In genomic region chr14:77316872-77317271, GRCh38 we compare ENCODE assay signal across 15 cellular contexts. TPM values are rescaled to one million over a fixed set of nuclear protein-coding genes. Genes with fewer than 3 reads are reported as not detected.
A peak's percentile ranks its signal among the peaks of the same experiment; 100 is the strongest.
DNase-seq lines count a peak whose midpoint lies in the region; ATAC-seq and TF ChIP-seq lines count a peak whose summit lies in the region.
"Had no signal": no experiment of that assay in that cellular context is flagged by ENCODE, and none has a peak within 500 bp of the region (broad histone marks: within the 10 kb centered on the region; RNA-seq: fewer than 3 reads in every experiment).

No MANE protein-coding gene starts in this region.

- H3K4me3 ChIP-seq in dorsolateral prefrontal cortex, result no peak overlapping the region
- no peak overlapping the region for H3K4me3 ChIP-seq in psoas muscle
- H3K4me3 ChIP-seq: upper lobe of right lung had no signal

- peak overlapping the region; percentile 82 to 100 (median 98) for H3K27ac ChIP-seq in dorsolateral prefrontal cortex
- H3K27ac ChIP-seq in psoas muscle, result peak overlapping the region; percentile 85
- H3K27ac ChIP-seq: upper lobe of right lung had no signal

- ATAC-seq in psoas muscle, result peak in 1 of 4 donors; percentile 7
- ATAC-seq: upper lobe of right lung had no signal

- WGBS in psoas muscle, 3 donors, result 18 to 43% (median 23%) methylated on average over 5 of the region's 5 CpGs

- H3K9me3 ChIP-seq in psoas muscle, result no peaks in the 10 kb centered on the region
- H3K9me3 ChIP-seq: upper lobe of right lung had no signal

- peaks cover 79% of the 10 kb centered on the region for H3K4me1 ChIP-seq in psoas muscle

- TF ChIP-seq CTCF in dorsolateral prefrontal cortex (IDR thresholded peaks at IDR 0.05 in 54 of 56, conservative IDR thresholded peaks at IDR 0.05 in 2 of 56; ENCODE audit: low read depth in 1 of 56, partially characterized antibody in 56 of 56) (no peak), psoas muscle (IDR thresholded peaks at IDR 0.05) (no peak)

- DNase-seq in DMS79 (lab: John Stamatoyannopoulos, UW), result peak; percentile 82
- peak; percentile 61 for DNase-seq in NCI-H2196 treated with DMSO at 0.1 percent for 48 hours (lab: John Stamatoyannopoulos, UW; ENCODE audit: unreplicated experiment)
- DNase-seq in dorsolateral prefrontal cortex, result no peak
- peak; percentile 34 to 65 for DNase-seq in psoas muscle
- no peak for DNase-seq in RKO (ENCODE audit: low spot score)
- DNase-seq in NCI-H1930 (lab: John Stamatoyannopoulos, UW), result no peak
- no peak for DNase-seq in COLO829 (ENCODE audit: low spot score)
- no peak for DNase-seq in NCI-H226
- DNase-seq: activated B cell treated with CpG ODN at 0.5 μM for 24 hours; activated T-cell treated with anti-CD3 and anti-CD28 coated beads, Interleukin-2, amount 50 U/mL, for 24 hours; midbrain; NCI-H1417 treated with DMSO at 0.1 percent for 48 hours; upper lobe of right lung had no signal

- no peaks in the 10 kb centered on the region for H3K36me3 ChIP-seq in psoas muscle (ENCODE audit: insufficient read depth in 1 of 2, low read depth in 1 of 2)
- H3K36me3 ChIP-seq: upper lobe of right lung had no signal

- H3K27me3 ChIP-seq in dorsolateral prefrontal cortex, result no peaks in the 10 kb centered on the region
- H3K27me3 ChIP-seq in psoas muscle (ENCODE audit: insufficient read depth in 3 of 3, low read length in 2 of 3), result no peaks in the 10 kb centered on the region
- H3K27me3 ChIP-seq: upper lobe of right lung had no signal

- intact Hi-C loops in dorsolateral prefrontal cortex (cut with DNase I), result loop anchor here (1.0 to 5.0 kb wide), 4 partner anchors 11 to 165 kb away; no protein-coding TSS in a partner anchor
- intact Hi-C loops in psoas muscle (cut with DNase I), result loop anchor here (1.0 to 10.0 kb wide), 4 partner anchors 16 to 442 kb away; no protein-coding TSS in a partner anchor

RNA-seq across cellular contexts. Expression of gene POMT2, which starts 3.8 kb away (rescaled TPM):
- 10 to 100 TPM; 25.0 to 76.5 (median 44.0) TPM for total RNA-seq in dorsolateral prefrontal cortex
- total RNA-seq in psoas muscle, result 10 to 100 TPM; 29.2 to 57.5 (median 36.7) TPM
- polyA plus RNA-seq in psoas muscle, result 10 to 100 TPM; 17.4 to 28.5 (median 24.4) TPM

RNA-seq across cellular contexts. Expression of gene GSTZ1, which starts 4.0 kb away (rescaled TPM):
- total RNA-seq in dorsolateral prefrontal cortex, result 10 to 100 TPM in 115 of 120 experiments, 1 to 10 TPM in 5; 9.0 to 35.6 (median 17.5) TPM
- total RNA-seq in psoas muscle, result 10 to 100 TPM; 17.7 to 56.6 (median 29.7) TPM
- polyA plus RNA-seq in psoas muscle, result 10 to 100 TPM; 17.1 to 32.2 (median 28.9) TPM

RNA-seq across cellular contexts. Expression of gene NGB, which starts 45.9 kb away (rescaled TPM):
- total RNA-seq in dorsolateral prefrontal cortex (10 to 100 TPM in 112 of 120 experiments, 1 to 10 TPM in 8; 6.2 to 40.9 (median 20.9) TPM), psoas muscle (not detected)
- under 1 TPM in 1 of 3 donors, not detected in 2; 0.01 TPM for polyA plus RNA-seq in psoas muscle
- total RNA-seq: activated B cell treated with CpG ODN at 0.5 μM for 24 hours, osteocyte, upper lobe of right lung had no signal
- polyA plus RNA-seq: AG04450 had no signal

Comparison
In these comparisons a context has a peak if more than half of its experiments do, and no peak if none do; other contexts are left out.
1. DNase-seq: peak in DMS79 (single experiment), NCI-H2196 treated with DMSO at 0.1 percent for 48 hours (single experiment) and psoas muscle (2 of 2); none in dorsolateral prefrontal cortex (0 of 10), RKO (single experiment), NCI-H1930 (0 of 2), COLO829 (single experiment) and NCI-H226 (single experiment).
2. RNA of gene NGB, which starts 45.9 kb away (total RNA-seq): 6.2 to 40.9 TPM in dorsolateral prefrontal cortex; not detected in psoas muscle; every median in the first group is over 4 times any median in the second.